In genomic region chr19:41352609-41353465, GRCh38 we compare ENCODE assay signal across 7 cellular contexts. TPM values are rescaled to one million over a fixed set of nuclear protein-coding genes. Genes with fewer than 3 reads are reported as not detected.
DNase-seq lines count a peak whose midpoint lies in the region; ATAC-seq and TF ChIP-seq lines count a peak whose summit lies in the region.

No MANE protein-coding gene starts in this region.

- H3K4me2 ChIP-seq in mesenchymal stem cell (ENCODE audit: low read length, poor library complexity, severe bottlenecking): peak overlapping the region; percentile 98

- H2BK15ac ChIP-seq in mesenchymal stem cell (ENCODE audit: low read depth, poor library complexity, severe bottlenecking): peak overlapping the region; percentile 82

- H3K79me1 ChIP-seq in mesenchymal stem cell (replicated peaks; ENCODE audit: low read length, poor library complexity, severe bottlenecking): peaks cover 16% of the 10 kb centered on the region

- H2AK5ac ChIP-seq in mesenchymal stem cell (ENCODE audit: low read length, severe bottlenecking): no peak overlapping the region

- peak overlapping the region in 1 of 2 experiments; percentile 99 for H3K23ac ChIP-seq in mesenchymal stem cell (ENCODE audit: low read length in 2 of 2)

- peak overlapping the region; percentile 96 to 98 for H3K18ac ChIP-seq in mesenchymal stem cell (ENCODE audit: low read depth in 1 of 2, low read length in 2 of 2)

- TF ChIP-seq CTCF in GM12875 (IDR thresholded peaks at IDR 0.05; ENCODE audit: borderline replicate concordance, insufficient read depth, low read depth, low read length): peak; percentile 81

- H3K9ac ChIP-seq in mesenchymal stem cell (ENCODE audit: low read length): peak overlapping the region; percentile 90

- H3K27ac ChIP-seq in mesenchymal stem cell (ENCODE audit: low read length, poor library complexity, severe bottlenecking): no peak overlapping the region

- peak overlapping the region; percentile 90 to 91 for H3K4ac ChIP-seq in mesenchymal stem cell (ENCODE audit: low read depth in 1 of 2, low read length in 2 of 2)

- no peak for ATAC-seq in GM19324 (IDR thresholded peaks at IDR 0.05; ENCODE audit: low FRiP score, unreplicated experiment)

- peak overlapping the region; percentile 0 for H2AFZ ChIP-seq in mesenchymal stem cell (ENCODE audit: low read depth, low read length)

- peak overlapping the region; percentile 93 for H2BK120ac ChIP-seq in mesenchymal stem cell (ENCODE audit: low read depth, low read length)

- peak overlapping the region; percentile 97 for H3K4me3 ChIP-seq in GM12875 (ENCODE audit: low read depth, low read length)
- peak overlapping the region; percentile 84 to 99 for H3K4me3 ChIP-seq in mesenchymal stem cell (ENCODE audit: insufficient read depth in 1 of 2, low read depth in 1 of 2, low read length in 2 of 2)

- peak overlapping the region in 1 of 2 experiments; percentile 84 for H2BK12ac ChIP-seq in mesenchymal stem cell (ENCODE audit: low read length in 2 of 2)

- no peaks in the 10 kb centered on the region for H3K27me3 ChIP-seq in mesenchymal stem cell (ENCODE audit: control insufficient read depth in 1 of 2, insufficient read depth in 1 of 2, low read length in 2 of 2)

- peaks cover 14% of the 10 kb centered on the region for H3K4me1 ChIP-seq in mesenchymal stem cell (ENCODE audit: control insufficient read depth, insufficient read depth, low read depth, low read length)

- H4K8ac ChIP-seq in mesenchymal stem cell (ENCODE audit: low read length): peak overlapping the region; percentile 87

- H3K36me3 ChIP-seq in mesenchymal stem cell (ENCODE audit: control insufficient read depth in 1 of 2, insufficient read depth in 2 of 2, low read depth in 1 of 2, low read length in 2 of 2): peaks cover 4 to 14% of the 10 kb centered on the region in 2 experiments

- H3K14ac ChIP-seq in mesenchymal stem cell (ENCODE audit: low read length in 2 of 2): peak overlapping the region in 1 of 2 experiments; percentile 98

- under 1% methylated on average over 69 of the region's 71 CpGs for WGBS in mesenchymal stem cell

- H2BK5ac ChIP-seq in mesenchymal stem cell (ENCODE audit: low read depth, low read length, poor library complexity, severe bottlenecking): peak overlapping the region; percentile 33

- H4K91ac ChIP-seq in mesenchymal stem cell (ENCODE audit: low read length): peak overlapping the region; percentile 78

- DNase-seq in MV-4-11 (lab: John Stamatoyannopoulos, UW): peak; percentile 65
- DNase-seq in activated CD4-positive, alpha-beta T cell treated with anti-CD3 and anti-CD28 coated beads, Interleukin-2, amount 50 U/mL, for 1 hour: peak; percentile 76
- DNase-seq in effector CD4-positive, alpha-beta T cell: peak; percentile 69
- DNase-seq in mesenchymal stem cell: peak; percentile 73
- peak; percentile 69 to 70 for DNase-seq in stimulated activated CD8-positive, alpha-beta memory T cell treated with anti-CD3 and anti-CD28 coated beads, Interleukin-15, amount 100 ng/mL, for 48 hours (ENCODE audit: low read depth in 2 of 2)

- no peaks in the 10 kb centered on the region for H3K9me3 ChIP-seq in mesenchymal stem cell (ENCODE audit: control insufficient read depth, low read length)

RNA-seq across cellular contexts. Expression of gene TGFB1, which starts 0.9 kb away (rescaled TPM):
- polyA plus RNA-seq in mesenchymal stem cell (2013, experiment 1 of 2): 208 TPM
- polyA plus RNA-seq in mesenchymal stem cell (2013, experiment 2 of 2): 203 TPM

RNA-seq across cellular contexts. Expression of gene B9D2, which starts 11.1 kb away (rescaled TPM):
- polyA plus RNA-seq in mesenchymal stem cell (2013, experiment 1 of 2): 4.2 TPM
- polyA plus RNA-seq in mesenchymal stem cell (2013, experiment 2 of 2): 4.5 TPM

RNA-seq across cellular contexts. Expression of gene TMEM91, which starts 23.5 kb away (rescaled TPM):
- polyA plus RNA-seq in mesenchymal stem cell (2013, experiment 1 of 2): 6.4 TPM
- polyA plus RNA-seq in mesenchymal stem cell (2013, experiment 2 of 2): 6.8 TPM

RNA-seq across cellular contexts. Expression of gene CCDC97, which starts 42.9 kb away (rescaled TPM):
- 15.9 TPM for polyA plus RNA-seq in mesenchymal stem cell (2013, experiment 1 of 2)
- polyA plus RNA-seq in mesenchymal stem cell (2013, experiment 2 of 2): 16.0 TPM

RNA-seq across cellular contexts. Expression of gene EXOSC5, which starts 44.3 kb away (rescaled TPM):
- polyA plus RNA-seq in mesenchymal stem cell (2013, experiment 1 of 2): 5.7 TPM
- polyA plus RNA-seq in mesenchymal stem cell (2013, experiment 2 of 2): 5.3 TPM
